Comparison of ENCODE assay signal across 20 cellular contexts in the genomic region with DNA sequence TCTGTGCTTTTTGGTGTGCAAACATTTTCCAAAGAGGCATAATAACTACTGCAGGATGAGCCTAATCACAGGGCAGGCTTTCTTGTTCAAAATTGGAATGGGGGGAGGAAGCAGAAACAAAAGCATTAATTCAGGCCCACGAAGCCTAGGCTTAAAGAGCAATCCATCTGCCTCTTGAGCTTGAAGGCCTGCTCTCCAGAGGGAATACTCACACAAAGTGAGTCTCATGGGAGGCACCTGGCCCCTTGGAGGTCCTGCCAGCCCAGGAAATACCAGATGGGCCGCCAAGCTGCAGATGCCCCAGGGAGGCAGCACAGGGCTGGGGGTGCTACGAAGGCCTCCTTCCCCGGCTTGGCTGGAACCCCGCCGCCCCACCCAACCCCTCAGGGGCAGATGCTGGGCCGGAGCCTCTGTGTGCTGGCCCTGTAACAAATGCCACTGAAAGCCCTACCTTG. TPM values are rescaled to one million over a fixed set of nuclear protein-coding genes. Genes with fewer than 3 reads are reported as not detected.
DNase-seq lines count a peak whose midpoint lies in the region; ATAC-seq and TF ChIP-seq lines count a peak whose summit lies in the region.
"Had no signal": no experiment of that assay in that cellular context is flagged by ENCODE, and none has a peak within 500 bp of the region (broad histone marks: within the 10 kb centered on the region; RNA-seq: fewer than 3 reads in every experiment).

No MANE protein-coding gene starts in this region.

- peaks cover 53% of the 10 kb centered on the region for H3K4me1 Mint-ChIP-seq in osteocyte (ENCODE audit: unreplicated experiment)
- H3K4me1 Mint-ChIP-seq in activated T-cell treated with anti-CD3 and anti-CD28 coated beads, Interleukin-2, amount 50 U/mL, for 72 hours (ENCODE audit: low read depth) = peaks cover under 1% of the 10 kb centered on the region

- in situ Hi-C loops in ACHN (cut with HindIII; ENCODE audit: low pct_ligation_motif_present, low pct_unique_long_range_greater_than_20kb, low sequenced_read_pairs) = no loop called here

- H3K36me3 Mint-ChIP-seq in osteocyte (ENCODE audit: unreplicated experiment) = no peaks in the 10 kb centered on the region
- no peaks in the 10 kb centered on the region for H3K36me3 Mint-ChIP-seq in activated T-cell treated with anti-CD3 and anti-CD28 coated beads, Interleukin-2, amount 50 U/mL, for 72 hours (ENCODE audit: insufficient read depth in 2 of 2)

- TF ChIP-seq CTCF in osteocyte (IDR thresholded peaks at IDR 0.05) = no peak

- peak overlapping the region; percentile 69 for H3K27ac Mint-ChIP-seq in osteocyte (ENCODE audit: unreplicated experiment)
- no peak overlapping the region for H3K27ac Mint-ChIP-seq in activated T-cell treated with anti-CD3 and anti-CD28 coated beads, Interleukin-2, amount 50 U/mL, for 72 hours
- H3K27ac Mint-ChIP-seq: activated naive CD8-positive, alpha-beta T cell; CD4-positive, alpha-beta memory T cell; mesothelial cell of epicardium had no signal

- H3K4me3 Mint-ChIP-seq in osteocyte (ENCODE audit: unreplicated experiment) = no peak overlapping the region
- H3K4me3 Mint-ChIP-seq in activated T-cell treated with anti-CD3 and anti-CD28 coated beads, Interleukin-2, amount 50 U/mL, for 72 hours = no peak overlapping the region
- H3K4me3 Mint-ChIP-seq: activated naive CD8-positive, alpha-beta T cell; CD4-positive, alpha-beta memory T cell; mesothelial cell of epicardium had no signal

- DNase-seq in NCI-H2227 (lab: John Stamatoyannopoulos, UW; ENCODE audit: unreplicated experiment) (peak; percentile 37), NCI-H2227 treated with DMSO at 0.1 percent for 48 hours (lab: John Stamatoyannopoulos, UW) (no peak), NCI-H187 treated with DMSO at 0.1 percent for 48 hours (lab: John Stamatoyannopoulos, UW) (peak; percentile 32), SHP77 (lab: John Stamatoyannopoulos, UW) (peak; percentile 31 to 41), osteocyte (ENCODE audit: extremely low spot score, unreplicated experiment) (no peak), ACHN (no peak)
- no peak for DNase-seq in activated naive CD4-positive, alpha-beta T cell treated with anti-CD3 and anti-CD28 coated beads, Interleukin-2, amount 50 U/mL, for 16 hours
- no peak for DNase-seq in activated T-cell treated with anti-CD3 and anti-CD28 coated beads, Interleukin-2, amount 50 U/mL, for 72 hours
- DNase-seq: activated CD4-positive, alpha-beta T cell treated with anti-CD3 and anti-CD28 coated beads for 1 hour; brain microvascular endothelial cell; CD4-positive, alpha-beta memory T cell; esophagus squamous epithelium; GDM1; HCEC 1CT; heart right ventricle; nucleus accumbens; T-helper 2 cell; tibial artery had no signal

- H3K9me3 Mint-ChIP-seq in osteocyte (ENCODE audit: unreplicated experiment) = no peaks in the 10 kb centered on the region
- no peaks in the 10 kb centered on the region for H3K9me3 Mint-ChIP-seq in activated T-cell treated with anti-CD3 and anti-CD28 coated beads, Interleukin-2, amount 50 U/mL, for 72 hours
- H3K9me3 Mint-ChIP-seq: CD4-positive, alpha-beta memory T cell; mesothelial cell of epicardium had no signal

- no peak for ATAC-seq in activated T-cell treated with anti-CD3 and anti-CD28 coated beads, Interleukin-2, amount 50 U/mL, for 72 hours (replicated peaks in 1 of 2)

- no peaks in the 10 kb centered on the region for H3K27me3 Mint-ChIP-seq in osteocyte (ENCODE audit: unreplicated experiment)
- H3K27me3 Mint-ChIP-seq in activated T-cell treated with anti-CD3 and anti-CD28 coated beads, Interleukin-2, amount 50 U/mL, for 72 hours (ENCODE audit: low read depth) = no peaks in the 10 kb centered on the region
- H3K27me3 Mint-ChIP-seq: activated naive CD8-positive, alpha-beta T cell; CD4-positive, alpha-beta memory T cell had no signal

RNA-seq across cellular contexts. Expression of gene COMT, which starts 39.3 kb away (rescaled TPM):
- total RNA-seq in osteocyte = 92.1 and 94.1 TPM in 2 replicates
- total RNA-seq in activated T-cell treated with anti-CD3 and anti-CD28 coated beads, Interleukin-2, amount 50 U/mL, for 72 hours = 100 to 1,000 TPM in 1 of 2 donors, 10 to 100 TPM in 1; 97.4 to 101 TPM

RNA-seq across cellular contexts. Expression of gene TXNRD2, which starts 39.3 kb away (rescaled TPM):
- total RNA-seq in osteocyte = 12.6 and 13.1 TPM in 2 replicates
- total RNA-seq in activated T-cell treated with anti-CD3 and anti-CD28 coated beads, Interleukin-2, amount 50 U/mL, for 72 hours = 10 to 100 TPM; 21.3 to 23.4 TPM

RNA-seq across cellular contexts. Expression of gene GNB1L, which starts 47.6 kb away (rescaled TPM):
- total RNA-seq in osteocyte = 6.0 and 6.1 TPM in 2 replicates
- total RNA-seq in activated T-cell treated with anti-CD3 and anti-CD28 coated beads, Interleukin-2, amount 50 U/mL, for 72 hours = 10 to 100 TPM; 13.9 to 20.5 TPM

RNA-seq across cellular contexts. Expression of gene RTL10, which starts 47.6 kb away (rescaled TPM):
- 28.5 and 30.4 TPM in 2 replicates for total RNA-seq in osteocyte
- 10 to 100 TPM; 15.0 to 16.3 TPM for total RNA-seq in activated T-cell treated with anti-CD3 and anti-CD28 coated beads, Interleukin-2, amount 50 U/mL, for 72 hours

Comparison
In these comparisons a context has a peak if more than half of its experiments do, and no peak if none do; other contexts are left out.
1. DNase-seq: peak in NCI-H2227 (single experiment), NCI-H187 treated with DMSO at 0.1 percent for 48 hours (single experiment) and SHP77 (2 of 2); none in NCI-H2227 treated with DMSO at 0.1 percent for 48 hours (single experiment), osteocyte (single experiment), activated naive CD4-positive, alpha-beta T cell treated with anti-CD3 and anti-CD28 coated beads, Interleukin-2, amount 50 U/mL, for 16 hours (single experiment), activated T-cell treated with anti-CD3 and anti-CD28 coated beads, Interleukin-2, amount 50 U/mL, for 72 hours (0 of 2) and ACHN (single experiment).